24 cellular contexts compared by ENCODE assay signal in genomic region chr12:105455250-105455649, GRCh38.
DNase-seq lines count a peak whose midpoint lies in the region; FAIRE-seq and TF ChIP-seq lines count a peak whose summit lies in the region.
"Had no signal": no experiment of that assay in that cellular context is flagged by ENCODE, and none has a peak within 500 bp of the region (broad histone marks: within the 10 kb centered on the region; RNA-seq: fewer than 3 reads in every experiment).

No MANE protein-coding gene starts in this region.

- FAIRE-seq in D721Med (lab: Jason Lieb, UNC), result no peak
- FAIRE-seq: A204.1 had no signal

- H3K4me1 Mint-ChIP-seq in activated CD4-positive, alpha-beta T cell treated with anti-CD3 and anti-CD28 coated beads, Interleukin-2, amount 10 ng/mL, durations not matched to agents 24 days and 14 days, result no peaks in the 10 kb centered on the region

- 0 out of 2 replicates have a peak, but pooled peaks have one; percentile 12 for TF ChIP-seq CTCF in LNCAP (IDR thresholded peaks at IDR 0.05)
- no peak for TF ChIP-seq CTCF in D721Med (IDR thresholded peaks at IDR 0.05; ENCODE audit: insufficient read depth, missing control alignments)

- H3K9ac ChIP-seq in Karpas-422 (ENCODE audit: low read length), result no peak overlapping the region
- H3K9ac ChIP-seq: BLaER1 had no signal

- no peaks in the 10 kb centered on the region for H3K9me3 Mint-ChIP-seq in activated CD4-positive, alpha-beta T cell treated with anti-CD3 and anti-CD28 coated beads, Interleukin-2, amount 10 ng/mL, durations not matched to agents 24 days and 14 days

- H3K4me1 ChIP-seq in Karpas-422 (ENCODE audit: low read length), result no peaks in the 10 kb centered on the region
- H3K4me1 ChIP-seq: BLaER1, HAP-1, transverse colon had no signal

- H3K27me3 ChIP-seq in Karpas-422 (ENCODE audit: low read length), result no peaks in the 10 kb centered on the region
- H3K27me3 ChIP-seq: BLaER1 had no signal

- H3K9me3 ChIP-seq in Karpas-422 (ENCODE audit: low read length), result no peaks in the 10 kb centered on the region
- H3K9me3 ChIP-seq: mucosa of descending colon, transverse colon had no signal

- H3K27me3 Mint-ChIP-seq in activated CD4-positive, alpha-beta T cell treated with anti-CD3 and anti-CD28 coated beads, Interleukin-2, amount 10 ng/mL, durations not matched to agents 24 days and 14 days, result peaks cover 18% of the 10 kb centered on the region

- H3K4me3 ChIP-seq in Karpas-422 (ENCODE audit: low read length), result no peak overlapping the region
- H3K4me3 ChIP-seq: BLaER1, HAP-1, mucosa of descending colon, SK-N-MC, transverse colon had no signal

- H3K4me2 ChIP-seq in Karpas-422 (ENCODE audit: low read depth, low read length, poor library complexity, severe bottlenecking), result no peak overlapping the region
- H3K4me2 ChIP-seq: BLaER1 had no signal

- peak; percentile 7 for DNase-seq in NCI-H1105 treated with DMSO at 0.1 percent for 48 hours (lab: John Stamatoyannopoulos, UW)
- no peak for DNase-seq in NCI-H1105 (lab: John Stamatoyannopoulos, UW)
- DNase-seq in NCI-H69 (lab: John Stamatoyannopoulos, UW), result peak; percentile 64
- DNase-seq in iPS-NIHi11 (ENCODE audit: low spot score), result peak; percentile 30
- no peak for DNase-seq in D721Med (ENCODE audit: insufficient read length, low spot score)
- DNase-seq in Karpas-422, result no peak
- DNase-seq in activated CD4-positive, alpha-beta T cell treated with anti-CD3 and anti-CD28 coated beads, Interleukin-2, amount 10 ng/mL, durations not matched to agents 24 days and 14 days, result no peak
- DNase-seq: activated effector memory CD4-positive, alpha-beta T cell treated with anti-CD3 and anti-CD28 coated beads, Interleukin-2, amount 50 U/mL, for 16 hours; amygdala; DMS79 treated with DMSO at 0.1 percent for 48 hours; effector memory CD4-positive, alpha-beta T cell; hypothalamus; Kasumi-1; left colon; mucosa of descending colon; NCI-H2171; stimulated activated naive CD4-positive, alpha-beta T cell treated with Interleukin-2 at 50 U/mL for 16 hours; T-helper 9 cell; transverse colon had no signal

- no peaks in the 10 kb centered on the region for H3K36me3 Mint-ChIP-seq in activated CD4-positive, alpha-beta T cell treated with anti-CD3 and anti-CD28 coated beads, Interleukin-2, amount 10 ng/mL, durations not matched to agents 24 days and 14 days (ENCODE audit: low read depth)

- H3K9me2 ChIP-seq in Karpas-422 (replicated peaks; ENCODE audit: insufficient read depth, low read length), result no peaks in the 10 kb centered on the region

- no peak overlapping the region for H3K27ac Mint-ChIP-seq in activated CD4-positive, alpha-beta T cell treated with anti-CD3 and anti-CD28 coated beads, Interleukin-2, amount 10 ng/mL, durations not matched to agents 24 days and 14 days

- H3K79me2 ChIP-seq in Karpas-422 (ENCODE audit: low read length), result no peaks in the 10 kb centered on the region

- H2AFZ ChIP-seq in Karpas-422 (ENCODE audit: low read length), result no peak overlapping the region

- no peaks in the 10 kb centered on the region for H4K20me1 ChIP-seq in Karpas-422 (ENCODE audit: insufficient read depth, low read depth, low read length)
- H4K20me1 ChIP-seq: BLaER1 had no signal

- no peaks in the 10 kb centered on the region for H3K36me3 ChIP-seq in Karpas-422 (ENCODE audit: insufficient read depth, low read length)
- H3K36me3 ChIP-seq: BLaER1, HAP-1, transverse colon had no signal

- no peak overlapping the region for H3K27ac ChIP-seq in Karpas-422 (ENCODE audit: low read length)
- H3K27ac ChIP-seq: BLaER1, SK-N-MC, transverse colon had no signal

- no peak overlapping the region for H3K4me3 Mint-ChIP-seq in activated CD4-positive, alpha-beta T cell treated with anti-CD3 and anti-CD28 coated beads, Interleukin-2, amount 10 ng/mL, durations not matched to agents 24 days and 14 days

- intact Hi-C loops in activated CD4-positive, alpha-beta T cell treated with anti-CD3 and anti-CD28 coated beads, Interleukin-2, amount 10 ng/mL, durations not matched to agents 24 days and 14 days (cut with micrococcal nuclease), result no loop called here

Comparison
In these comparisons a context has a peak if more than half of its experiments do, and no peak if none do; other contexts are left out.
1. DNase-seq: peak in NCI-H1105 treated with DMSO at 0.1 percent for 48 hours (single experiment), NCI-H69 (single experiment) and iPS-NIHi11 (single experiment); none in NCI-H1105 (single experiment), D721Med (single experiment), Karpas-422 (single experiment) and activated CD4-positive, alpha-beta T cell treated with anti-CD3 and anti-CD28 coated beads, Interleukin-2, amount 10 ng/mL, durations not matched to agents 24 days and 14 days (single experiment).